8 cellular contexts compared by ENCODE assay signal in the genomic region with DNA sequence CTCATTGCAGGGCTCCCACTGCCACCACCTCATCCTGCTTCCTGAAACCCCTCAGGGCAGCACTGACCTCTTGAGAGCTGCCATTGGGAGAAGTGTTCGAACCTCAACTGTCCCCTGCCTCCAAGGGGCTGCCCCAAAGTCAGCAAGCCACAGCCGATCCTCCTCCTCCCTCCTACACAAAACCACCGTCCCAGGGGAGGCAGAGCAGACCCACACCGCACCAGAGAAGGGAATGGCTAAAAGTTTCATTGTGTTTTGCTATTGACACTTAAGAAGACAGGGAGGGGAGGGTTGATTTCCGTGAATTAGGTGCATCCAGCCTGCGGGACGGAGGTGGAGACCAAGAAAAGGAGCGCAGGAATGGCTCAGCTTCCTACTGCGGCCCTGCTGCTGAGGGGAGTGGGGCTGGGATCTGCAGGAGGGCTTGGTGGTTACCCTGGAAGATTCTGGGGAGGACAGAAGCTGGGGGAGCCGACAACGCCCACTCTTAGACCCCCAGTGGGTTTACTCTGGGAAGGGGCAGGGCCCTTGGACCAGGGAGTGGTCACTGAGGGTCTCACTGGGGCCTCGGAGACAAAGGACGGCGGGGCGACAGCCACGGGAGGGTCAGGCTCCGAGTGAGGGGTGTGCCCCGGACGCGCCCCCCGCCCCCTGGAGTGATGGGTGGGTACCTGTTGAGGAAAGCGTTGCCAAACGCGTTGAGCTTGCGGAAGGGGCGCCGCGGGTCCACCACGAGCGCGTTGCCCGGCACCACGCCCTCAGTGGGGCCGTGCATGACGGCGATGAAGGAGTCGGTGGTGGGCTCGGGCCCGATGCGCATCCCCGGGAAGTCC. TPM values are rescaled to one million over a fixed set of nuclear protein-coding genes. Genes with fewer than 3 reads are reported as not detected.
DNase-seq lines count a peak whose midpoint lies in the region; ATAC-seq and TF ChIP-seq lines count a peak whose summit lies in the region.

No MANE protein-coding gene starts in this region.

- H3K4me3 ChIP-seq in choroid plexus epithelial cell (ENCODE audit: low read depth, low read length) = peak overlapping the region; percentile 95
- H3K4me3 ChIP-seq in mucosa of stomach (ENCODE audit: low read length) = peak overlapping the region; percentile 36

- H3K27me3 ChIP-seq in mucosa of stomach (ENCODE audit: control insufficient read depth, insufficient read depth, low read length) = no peaks in the 10 kb centered on the region

- H3K9me3 ChIP-seq in mucosa of stomach (ENCODE audit: control insufficient read depth, low read length) = no peaks in the 10 kb centered on the region

- no peaks in the 10 kb centered on the region for H3K27me3 Mint-ChIP-seq in activated T-cell treated with anti-CD3 and anti-CD28 coated beads, Interleukin-2, amount 50 U/mL, for 4 hours (ENCODE audit: low read depth)

- no peaks in the 10 kb centered on the region for H3K9me3 Mint-ChIP-seq in activated T-cell treated with anti-CD3 and anti-CD28 coated beads, Interleukin-2, amount 50 U/mL, for 4 hours

- peak; percentile 2 to 10 for ATAC-seq in activated T-cell treated with anti-CD3 and anti-CD28 coated beads, Interleukin-2, amount 50 U/mL, for 4 hours

- no peak for TF ChIP-seq CTCF in choroid plexus epithelial cell (conservative IDR thresholded peaks at IDR 0.05; ENCODE audit: low read depth, low read length)

- H3K4me1 Mint-ChIP-seq in activated T-cell treated with anti-CD3 and anti-CD28 coated beads, Interleukin-2, amount 50 U/mL, for 4 hours (ENCODE audit: low read depth) = peaks cover 69% of the 10 kb centered on the region

- no peak for DNase-seq in activated T-cell treated with anti-CD3 and anti-CD28 coated beads, Interleukin-2, amount 50 U/mL, for 4 hours
- DNase-seq in activated T-cell treated with anti-CD3 and anti-CD28 coated beads for 4 hours = no peak
- DNase-seq in NAMALWA (ENCODE audit: low spot score) = peak; percentile 45
- DNase-seq in choroid plexus epithelial cell (ENCODE audit: low read depth) = no peak
- no peak for DNase-seq in DMS114 treated with DMSO at 0.1 percent for 48 hours (lab: John Stamatoyannopoulos, UW; ENCODE audit: unreplicated experiment)
- no peak for DNase-seq in head of caudate nucleus
- DNase-seq in RKO (ENCODE audit: low spot score) = no peak

- intact Hi-C loops in head of caudate nucleus (cut with DNase I) = no loop called here

- H3K36me3 ChIP-seq in mucosa of stomach (ENCODE audit: control insufficient read depth, insufficient read depth, low read length) = no peaks in the 10 kb centered on the region

- peaks cover 28% of the 10 kb centered on the region for H3K4me1 ChIP-seq in mucosa of stomach (ENCODE audit: control insufficient read depth, insufficient read depth, low read length)

- peaks cover 21% of the 10 kb centered on the region for H3K36me3 Mint-ChIP-seq in activated T-cell treated with anti-CD3 and anti-CD28 coated beads, Interleukin-2, amount 50 U/mL, for 4 hours (ENCODE audit: insufficient read depth)

- peak overlapping the region; percentile 91 for H3K4me3 Mint-ChIP-seq in activated T-cell treated with anti-CD3 and anti-CD28 coated beads, Interleukin-2, amount 50 U/mL, for 4 hours

- H3K9ac ChIP-seq in mucosa of stomach (ENCODE audit: low read length) = peak overlapping the region; percentile 82

RNA-seq across cellular contexts. Expression of a gene that starts 0.8 kb away (rescaled TPM):
- total RNA-seq in activated T-cell treated with anti-CD3 and anti-CD28 coated beads, Interleukin-2, amount 50 U/mL, for 4 hours = 100 to 1,000 TPM in 2 of 3 donors, 10 to 100 TPM in 1; 86.3 to 121 (median 108) TPM

RNA-seq across cellular contexts. Expression of a gene that starts 33.2 kb away (rescaled TPM):
- under 1 TPM; 0.13 to 0.33 (median 0.18) TPM for total RNA-seq in activated T-cell treated with anti-CD3 and anti-CD28 coated beads, Interleukin-2, amount 50 U/mL, for 4 hours

RNA-seq across cellular contexts. Expression of a gene that starts 39.4 kb away (rescaled TPM):
- total RNA-seq in activated T-cell treated with anti-CD3 and anti-CD28 coated beads, Interleukin-2, amount 50 U/mL, for 4 hours = 10 to 100 TPM; 20.6 to 24.1 (median 21.7) TPM

RNA-seq across cellular contexts. Expression of a gene that starts 46.9 kb away (rescaled TPM):
- total RNA-seq in activated T-cell treated with anti-CD3 and anti-CD28 coated beads, Interleukin-2, amount 50 U/mL, for 4 hours = 1 to 10 TPM; 6.9 to 8.2 (median 7.9) TPM

RNA-seq across cellular contexts. Expression of a gene that starts 58.1 kb away (rescaled TPM):
- total RNA-seq in activated T-cell treated with anti-CD3 and anti-CD28 coated beads, Interleukin-2, amount 50 U/mL, for 4 hours = not detected
